ENCODE assay signal across 8 cellular contexts in the genomic region with DNA sequence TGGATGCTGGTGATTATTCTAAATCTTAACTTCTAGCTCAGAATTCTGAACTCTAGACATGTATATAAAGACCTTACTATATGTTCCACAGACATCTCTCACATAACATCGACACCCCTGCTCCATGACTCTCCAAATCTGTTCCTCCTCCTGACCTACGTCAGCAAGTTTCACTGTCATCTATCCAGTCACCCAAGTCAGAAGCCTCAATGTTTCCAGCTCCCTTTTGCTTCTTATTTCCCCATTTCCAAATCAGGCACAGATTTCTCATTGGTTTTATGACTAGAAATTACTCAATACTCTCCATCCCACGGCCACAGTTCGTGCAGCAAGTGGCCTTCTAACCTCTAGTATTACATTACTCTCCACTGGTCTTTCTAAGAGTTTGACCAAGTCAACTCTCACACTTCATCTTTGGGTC. TPM values are rescaled to one million over a fixed set of nuclear protein-coding genes. Genes with fewer than 3 reads are reported as not detected.
DNase-seq lines count a peak whose midpoint lies in the region; ATAC-seq and TF ChIP-seq lines count a peak whose summit lies in the region.

No MANE protein-coding gene starts in this region.

- H3K9me3 Mint-ChIP-seq in activated CD4-positive, alpha-beta memory T cell treated with anti-CD3 and anti-CD28 coated beads for 36 hours = peaks cover 2% of the 10 kb centered on the region

- TF ChIP-seq POLR2A in testis (IDR thresholded peaks at IDR 0.05) = no peak

- H3K4me1 Mint-ChIP-seq in activated CD4-positive, alpha-beta memory T cell treated with anti-CD3 and anti-CD28 coated beads for 36 hours (ENCODE audit: low read depth) = peaks cover 77% of the 10 kb centered on the region

- POLR2A ChIA-PET in activated CD4-positive, alpha-beta memory T cell treated with anti-CD3 and anti-CD28 coated beads for 36 hours (lab: Charles Lee) = interaction anchor here (1.0 to 1.9 kb wide), 7 partner anchors 11 to 74 kb away, joined by 3 to 15 read pairs (median 8); no protein-coding TSS in a partner anchor

- H3K9ac ChIP-seq in colonic mucosa (ENCODE audit: low read depth in 2 of 2, low read length in 2 of 2) = no peak overlapping the region

- H3K27ac ChIP-seq in testis (no peak overlapping the region), colonic mucosa (no peak overlapping the region)

- peaks cover 3% of the 10 kb centered on the region for H3K36me3 Mint-ChIP-seq in activated CD4-positive, alpha-beta memory T cell treated with anti-CD3 and anti-CD28 coated beads for 36 hours

- peak overlapping the region; percentile 88 for H3K27ac Mint-ChIP-seq in activated CD4-positive, alpha-beta memory T cell treated with anti-CD3 and anti-CD28 coated beads for 36 hours

- ATAC-seq in GM18858 (IDR thresholded peaks at IDR 0.05; ENCODE audit: unreplicated experiment) (peak; percentile 28), HG03039 (IDR thresholded peaks at IDR 0.05; ENCODE audit: unreplicated experiment) (peak; percentile 42)

- 71 to 85% methylated on average over 4 of the region's 4 CpGs for WGBS in testis, 2 donors

- H3K27me3 Mint-ChIP-seq in activated CD4-positive, alpha-beta memory T cell treated with anti-CD3 and anti-CD28 coated beads for 36 hours = no peaks in the 10 kb centered on the region

- peak; percentile 31 for DNase-seq in AG08395 (ENCODE audit: low spot score)
- DNase-seq in activated CD4-positive, alpha-beta memory T cell treated with anti-CD3 and anti-CD28 coated beads for 36 hours = peak; percentile 55
- DNase-seq in renal cortical epithelial cell (ENCODE audit: low read depth) = peak; percentile 43
- DNase-seq in testis = no peak
- no peak for DNase-seq in dermis blood vessel endothelial cell
- DNase-seq in colonic mucosa = no peak

- H3K9me3 ChIP-seq in testis (no peaks in the 10 kb centered on the region), colonic mucosa (no peaks in the 10 kb centered on the region)

- H3K4me1 ChIP-seq in testis (peaks cover 15% of the 10 kb centered on the region), colonic mucosa (peaks cover 5% of the 10 kb centered on the region)

- CTCF ChIA-PET in activated CD4-positive, alpha-beta memory T cell treated with anti-CD3 and anti-CD28 coated beads for 36 hours (lab: Charles Lee) = interaction anchor here (0.5 to 1.4 kb wide), 3 partner anchors 11 to 75 kb away, joined by 3 to 6 read pairs (median 4); no protein-coding TSS in a partner anchor

- H3K36me3 ChIP-seq in testis (ENCODE audit: low read depth, missing control alignments) (no peaks in the 10 kb centered on the region), colonic mucosa (no peaks in the 10 kb centered on the region)

- H3K4me3 Mint-ChIP-seq in activated CD4-positive, alpha-beta memory T cell treated with anti-CD3 and anti-CD28 coated beads for 36 hours = peak overlapping the region; percentile 48

- intact Hi-C loops in activated CD4-positive, alpha-beta memory T cell treated with anti-CD3 and anti-CD28 coated beads for 36 hours (cut with micrococcal nuclease) = loop anchor here (1.0 to 2.0 kb wide), 6 partner anchors 11 to 74 kb away; no protein-coding TSS in a partner anchor
- intact Hi-C loops in testis (cut with DNase I; ENCODE audit: low total_unique reads) (no loop called here), colonic mucosa (cut with DNase I) (no loop called here)

- TF ChIP-seq CTCF in testis (IDR thresholded peaks at IDR 0.05) = no peak
- TF ChIP-seq CTCF in colonic mucosa (IDR thresholded peaks at IDR 0.05) = no peak

- H3K4me3 ChIP-seq in testis (no peak overlapping the region), colonic mucosa (no peak overlapping the region)

- H3K27me3 ChIP-seq in testis (no peaks in the 10 kb centered on the region), colonic mucosa (no peaks in the 10 kb centered on the region)

RNA-seq across cellular contexts. Expression of a gene that starts 28.5 kb away (rescaled TPM):
- 10 to 100 TPM; 27.1 to 27.3 TPM for total RNA-seq in activated CD4-positive, alpha-beta memory T cell treated with anti-CD3 and anti-CD28 coated beads for 36 hours
- total RNA-seq in renal cortical epithelial cell (11.8 and 29.5 TPM in 2 replicates), testis (10 to 100 TPM; 65.4 to 65.8 TPM), dermis blood vessel endothelial cell (24.3 and 24.8 TPM in 2 replicates), colonic mucosa (10 to 100 TPM; 24.5 to 30.9 TPM)
- 34.8 TPM for polyA plus RNA-seq in testis (ENCODE audit: insufficient read depth, low read depth, low replicate concordance)

Comparison
In these comparisons a context has a peak if more than half of its experiments do, and no peak if none do; other contexts are left out.
1. DNase-seq: peak in AG08395 (single experiment), activated CD4-positive, alpha-beta memory T cell treated with anti-CD3 and anti-CD28 coated beads for 36 hours (single experiment) and renal cortical epithelial cell (single experiment); none in testis (single experiment), dermis blood vessel endothelial cell (single experiment) and colonic mucosa (single experiment).